ENCODE assay signal across 24 cellular contexts in genomic region chr16:50551243-50551642, GRCh38. TPM values are rescaled to one million over a fixed set of nuclear protein-coding genes. Genes with fewer than 3 reads are reported as not detected.
DNase-seq lines count a peak whose midpoint lies in the region; ATAC-seq and TF ChIP-seq lines count a peak whose summit lies in the region.
"Had no signal": no experiment of that assay in that cellular context is flagged by ENCODE, and none has a peak within 500 bp of the region (broad histone marks: within the 10 kb centered on the region; RNA-seq: fewer than 3 reads in every experiment).

No MANE protein-coding gene starts in this region.

- H3K4me3 Mint-ChIP-seq in T-helper 17 cell (no peak overlapping the region), nephron (peak overlapping the region in 2 of 3 experiments; percentile 85 to 89)

- intact Hi-C loops in esophagus muscularis mucosa (cut with DNase I): loop anchor here (5.0 kb wide), 1 partner anchor 36 kb away; no protein-coding TSS in a partner anchor
- intact Hi-C loops in heart right ventricle (cut with DNase I): no loop called here

- H3K27ac ChIP-seq in esophagus muscularis mucosa (replicated peaks in 1 of 4): peak overlapping the region; percentile 39 to 90 (median 86)
- peak overlapping the region; percentile 33 to 70 for H3K27ac ChIP-seq in thoracic aorta
- H3K27ac ChIP-seq in heart right ventricle: no peak overlapping the region
- H3K27ac ChIP-seq: BLaER1, GM23248, SJSA1 had no signal

- H3K27ac Mint-ChIP-seq in T-helper 17 cell (peak overlapping the region; percentile 71), nephron (peak overlapping the region in 2 of 3 experiments; percentile 48 to 68)
- H3K27ac Mint-ChIP-seq: CD4-positive, CD25-positive, alpha-beta regulatory T cell had no signal

- H3K4me1 ChIP-seq in esophagus muscularis mucosa: peaks cover 7 to 87% (median 81%) of the 10 kb centered on the region in 4 donors
- peaks cover 21 to 58% of the 10 kb centered on the region in 2 donors for H3K4me1 ChIP-seq in thoracic aorta (ENCODE audit: control insufficient read depth in 1 of 2, low read depth in 2 of 2)
- peaks cover 0 to 14% (median 9%) of the 10 kb centered on the region in 9 donors for H3K4me1 ChIP-seq in heart right ventricle
- H3K4me1 ChIP-seq: BLaER1 had no signal

- H3K27me3 Mint-ChIP-seq in T-helper 17 cell: no peaks in the 10 kb centered on the region
- H3K27me3 Mint-ChIP-seq in nephron (ENCODE audit: low read depth): peaks cover 29% of the 10 kb centered on the region

- peaks cover 0 to 5% (median 0%) of the 10 kb centered on the region in 4 donors for H3K27me3 ChIP-seq in esophagus muscularis mucosa
- H3K27me3 ChIP-seq in thoracic aorta (replicated peaks; ENCODE audit: insufficient read depth): no peaks in the 10 kb centered on the region
- H3K27me3 ChIP-seq in heart right ventricle: peaks cover 0 to 40% (median 22%) of the 10 kb centered on the region in 7 donors

- ATAC-seq in T-helper 17 cell (no peak), thoracic aorta (ENCODE audit: insufficient number of reproducible peaks, low FRiP score, low read depth) (no peak), heart right ventricle (no peak)
- ATAC-seq: K562 had no signal

- TF ChIP-seq POLR2A in esophagus muscularis mucosa (IDR thresholded peaks at IDR 0.05; ENCODE audit: low read depth): no peak

- peaks cover 1% of the 10 kb centered on the region for H3K9me3 Mint-ChIP-seq in nephron

- H3K36me3 Mint-ChIP-seq in T-helper 17 cell (ENCODE audit: low read depth) (peaks cover 3% of the 10 kb centered on the region), nephron (ENCODE audit: low read depth) (peaks cover 39% of the 10 kb centered on the region)

- H3K9me3 ChIP-seq in T-helper 17 cell (ENCODE audit: control insufficient read depth, low read length, poor library complexity, severe bottlenecking) (no peaks in the 10 kb centered on the region), esophagus muscularis mucosa (no peaks in the 10 kb centered on the region), thoracic aorta (no peaks in the 10 kb centered on the region), heart right ventricle (no peaks in the 10 kb centered on the region)
- H3K9me3 ChIP-seq: BLaER1, SJSA1 had no signal

- WGBS in esophagus muscularis mucosa: 75% methylated on average over 5 of the region's 5 CpGs
- 80 to 82% methylated on average over 5 of the region's 5 CpGs for WGBS in heart right ventricle, 2 donors

- no peak for TF ChIP-seq EP300 in esophagus muscularis mucosa (IDR thresholded peaks at IDR 0.05)

- H3K4me1 Mint-ChIP-seq in T-helper 17 cell: peaks cover 14% of the 10 kb centered on the region
- peaks cover 21% of the 10 kb centered on the region for H3K4me1 Mint-ChIP-seq in nephron

- H3K36me3 ChIP-seq in esophagus muscularis mucosa: peaks cover 0 to 4% (median 0%) of the 10 kb centered on the region in 4 donors
- H3K36me3 ChIP-seq in thoracic aorta: no peaks in the 10 kb centered on the region
- H3K36me3 ChIP-seq in heart right ventricle: no peaks in the 10 kb centered on the region
- H3K36me3 ChIP-seq: BLaER1, SJSA1 had no signal

- no peak for DNase-seq in T-helper 17 cell
- DNase-seq in esophagus muscularis mucosa (ENCODE audit: extremely low spot score): no peak
- no peak for DNase-seq in thoracic aorta (ENCODE audit: low spot score)
- no peak for DNase-seq in heart right ventricle
- no peak for DNase-seq in stimulated activated CD4-positive, alpha-beta T cell treated with anti-CD3 and anti-CD28 coated beads, Interleukin-12 subunit alpha, Interleukin-12 subunit beta, amount 100 ng/mL, for 4 hours
- no peak for DNase-seq in NCI-H2196 (lab: John Stamatoyannopoulos, UW; ENCODE audit: unreplicated experiment)
- DNase-seq in activated CD4-positive, CD25-positive, alpha-beta regulatory T cell treated with anti-CD3 and anti-CD28 coated beads, Interleukin-2, amount 50 U/mL, for 72 hours: no peak
- DNase-seq: CD4-positive, CD25-positive, alpha-beta regulatory T cell; GM23248; H7; Kasumi-1; NCI-H1092 treated with DMSO at 0.1 percent for 48 hours; NCI-H1436; NCI-H187; NCI-H2081 treated with DMSO at 0.1 percent for 48 hours; NCI-H526 treated with DMSO at 0.1 percent for 48 hours; Right ventricle myocardium superior; RPMI8226 had no signal

- H3K4me3 ChIP-seq in esophagus muscularis mucosa (peak overlapping the region in 3 of 4 donors; percentile 77 to 97 (median 92)), thoracic aorta (peak overlapping the region; percentile 93), heart right ventricle (no peak overlapping the region)
- H3K4me3 ChIP-seq: BLaER1, GM23248, K562, SJSA1 had no signal

- TF ChIP-seq CTCF in esophagus muscularis mucosa (IDR thresholded peaks at IDR 0.05) (no peak), nephron (IDR thresholded peaks at IDR 0.05; ENCODE audit: unreplicated experiment in 3 of 3) (no peak), thoracic aorta (IDR thresholded peaks at IDR 0.05) (no peak), heart right ventricle (IDR thresholded peaks at IDR 0.05) (no peak)

RNA-seq across cellular contexts. Expression of gene NKD1, which starts 3.0 kb away (rescaled TPM):
- total RNA-seq in T-helper 17 cell (1 to 10 TPM; 1.5 to 2.8 TPM), esophagus muscularis mucosa (10 to 100 TPM; 37.1 to 87.8 (median 54.1) TPM), thoracic aorta (10 to 100 TPM; 30.2 to 41.7 TPM), heart right ventricle (1 to 10 TPM in 1 of 10 donors, under 1 TPM in 9; 0.22 to 1.1 (median 0.52) TPM)
- polyA plus RNA-seq in heart right ventricle: under 1 TPM; 0.22 TPM
- total RNA-seq: G401, GM23248 had no signal
- polyA plus RNA-seq: AG04450, GM23248 had no signal

Comparison
In these comparisons a context has a peak if more than half of its experiments do, and no peak if none do; other contexts are left out.
1. H3K27ac ChIP-seq: peak in esophagus muscularis mucosa (4 of 4) and thoracic aorta (2 of 2); none in heart right ventricle (0 of 10).
2. H3K4me3 ChIP-seq: peak in esophagus muscularis mucosa (3 of 4) and thoracic aorta (single experiment); none in heart right ventricle (0 of 10).
3. RNA of gene NKD1, which starts 3.0 kb away (total RNA-seq): 37.1 to 87.8 TPM in esophagus muscularis mucosa and 30.2 to 41.7 TPM in thoracic aorta; 1.5 to 2.8 TPM in T-helper 17 cell and 0.22 to 1.1 TPM in heart right ventricle; every median in the first group is over 4 times any median in the second.